In genomic region chr14:55303646-55304277, GRCh38 we compare ENCODE assay signal across 12 cellular contexts. TPM values are rescaled to one million over a fixed set of nuclear protein-coding genes. Genes with fewer than 3 reads are reported as not detected.
DNase-seq lines count a peak whose midpoint lies in the region; ATAC-seq lines count a peak whose summit lies in the region.
"Had no signal": no experiment of that assay in that cellular context is flagged by ENCODE, and none has a peak within 500 bp of the region (broad histone marks: within the 10 kb centered on the region; RNA-seq: fewer than 3 reads in every experiment).

No MANE protein-coding gene starts in this region.

- no peak overlapping the region for H3K27ac ChIP-seq in CD4-positive, alpha-beta memory T cell (ENCODE audit: low read depth, low read length)
- no peak overlapping the region for H3K27ac ChIP-seq in SJCRH30

- no peak for DNase-seq in CD4-positive, alpha-beta memory T cell
- DNase-seq in NOMO-1 treated with DMSO at 0.1 percent for 48 hours (lab: John Stamatoyannopoulos, UW; ENCODE audit: unreplicated experiment) (peak; percentile 80), immature natural killer cell (peak in 1 of 3 donors; percentile 16), SJCRH30 (no peak), NCI-H510A (lab: John Stamatoyannopoulos, UW) (no peak), HK-2 (ENCODE audit: unreplicated experiment) (no peak)
- DNase-seq: DMS153, NCI-H187, retina, SW 1271 had no signal

- no peaks in the 10 kb centered on the region for H3K9me3 ChIP-seq in CD4-positive, alpha-beta memory T cell (ENCODE audit: control insufficient read depth in 1 of 2, low read length in 2 of 2)
- H3K9me3 ChIP-seq in SJCRH30 (replicated peaks) = no peaks in the 10 kb centered on the region

- no peaks in the 10 kb centered on the region for H3K27me3 Mint-ChIP-seq in CD4-positive, alpha-beta memory T cell
- peaks cover 0 to 2% (median 2%) of the 10 kb centered on the region in 3 donors for H3K27me3 Mint-ChIP-seq in immature natural killer cell (ENCODE audit: low read depth in 3 of 3)

- POLR2A ChIA-PET in CD4-positive, alpha-beta memory T cell (lab: Charles Lee; ENCODE audit: partially characterized antibody) = interaction anchor here (2.0 kb wide), 1 partner anchor 34 kb away, joined by 6 read pairs; no protein-coding TSS in a partner anchor

- no peaks in the 10 kb centered on the region for H3K36me3 ChIP-seq in CD4-positive, alpha-beta memory T cell (ENCODE audit: insufficient read depth, low read length)
- peaks cover 7% of the 10 kb centered on the region; the same call in 1 of the 2 replicates for H3K36me3 ChIP-seq in SJCRH30

- H3K4me1 ChIP-seq in CD4-positive, alpha-beta memory T cell (ENCODE audit: insufficient read depth, low read length) = peaks cover 23% of the 10 kb centered on the region
- H3K4me1 ChIP-seq in SJCRH30 = no peaks in the 10 kb centered on the region

- ATAC-seq in GM21367 (IDR thresholded peaks at IDR 0.05; ENCODE audit: unreplicated experiment) = peak; percentile 58
- no peak for ATAC-seq in HG02973 (IDR thresholded peaks at IDR 0.05; ENCODE audit: unreplicated experiment)

- CTCF ChIA-PET in CD4-positive, alpha-beta memory T cell (lab: Charles Lee; ENCODE audit: partially characterized antibody) = interaction anchor here (0.6 to 2.3 kb wide), 5 partner anchors 12 to 51 kb away, joined by 3 to 10 read pairs (median 4); no protein-coding TSS in a partner anchor

- H3K9me3 Mint-ChIP-seq in CD4-positive, alpha-beta memory T cell = no peaks in the 10 kb centered on the region
- no peaks in the 10 kb centered on the region for H3K9me3 Mint-ChIP-seq in immature natural killer cell

- peak overlapping the region in 2 of 8 donors; percentile 13 to 17 for H3K4me3 Mint-ChIP-seq in CD4-positive, alpha-beta memory T cell
- peak overlapping the region in 1 of 5 donors; percentile 27 for H3K4me3 Mint-ChIP-seq in immature natural killer cell

- H3K4me1 Mint-ChIP-seq in CD4-positive, alpha-beta memory T cell = peaks cover 34 to 76% (median 50%) of the 10 kb centered on the region in 4 donors
- peaks cover 64 to 85% of the 10 kb centered on the region in 2 donors for H3K4me1 Mint-ChIP-seq in immature natural killer cell

- intact Hi-C loops in CD4-positive, alpha-beta memory T cell (cut with micrococcal nuclease) = no loop called here

- no peak overlapping the region for H3K4me3 ChIP-seq in CD4-positive, alpha-beta memory T cell (ENCODE audit: low read length in 2 of 2)
- H3K4me3 ChIP-seq in SJCRH30 = no peak overlapping the region

- H3K36me3 Mint-ChIP-seq in CD4-positive, alpha-beta memory T cell = peaks cover 7 to 12% of the 10 kb centered on the region in 2 donors
- H3K36me3 Mint-ChIP-seq in immature natural killer cell = peaks cover 0 to 8% (median 4%) of the 10 kb centered on the region in 3 donors

- peak overlapping the region in 4 of 7 donors; percentile 9 to 74 (median 19) for H3K27ac Mint-ChIP-seq in CD4-positive, alpha-beta memory T cell
- H3K27ac Mint-ChIP-seq in immature natural killer cell = peak overlapping the region; percentile 15 to 69 (median 30)

- H3K27me3 ChIP-seq in CD4-positive, alpha-beta memory T cell (ENCODE audit: insufficient read depth, low read length) = no peaks in the 10 kb centered on the region
- H3K27me3 ChIP-seq in SJCRH30 = no peaks in the 10 kb centered on the region

RNA-seq across cellular contexts. Expression of gene FBXO34, which starts 32.5 kb away (rescaled TPM):
- 10 to 100 TPM; 42.1 to 43.6 TPM for total RNA-seq in CD4-positive, alpha-beta memory T cell
- polyA plus RNA-seq in CD4-positive, alpha-beta memory T cell = 10 to 100 TPM; 33.8 to 44.1 TPM
- polyA plus RNA-seq in immature natural killer cell = 10 to 100 TPM; 25.0 to 38.2 (median 38.1) TPM
- 18.1 and 19.6 TPM in 2 replicates for total RNA-seq in SJCRH30 (2014; rRNA removed; shearing (Covaris generic))
